ENCODE assay signal across 8 cellular contexts in the genomic region with DNA sequence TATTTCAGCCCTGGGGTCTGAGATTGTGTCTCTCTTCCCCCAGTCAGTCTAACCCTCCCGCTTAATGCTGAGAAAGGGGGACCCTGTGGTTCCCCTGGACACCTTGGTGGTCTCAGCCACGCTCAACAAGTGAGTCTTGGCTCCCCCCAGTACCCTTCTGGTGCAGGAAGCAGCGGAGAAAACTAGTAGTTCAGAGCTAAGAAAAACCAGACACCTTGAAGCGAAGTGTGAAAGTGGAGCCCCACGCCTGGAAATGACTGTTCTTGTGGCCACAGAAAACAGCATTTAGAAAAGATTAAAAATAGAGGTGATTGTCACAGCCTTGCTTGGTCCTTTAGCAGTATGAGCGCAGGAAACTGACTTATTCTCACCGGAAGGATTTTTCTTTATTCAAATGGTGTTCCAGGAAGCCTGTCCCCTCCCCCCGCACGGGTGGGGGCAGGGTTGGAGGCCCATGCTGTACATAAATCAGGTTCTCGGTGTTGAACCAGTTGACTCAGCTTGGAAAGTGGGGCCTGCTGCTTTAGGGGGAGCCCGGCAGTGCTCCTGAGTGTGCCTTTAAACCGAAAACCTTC. TPM values are rescaled to one million over a fixed set of nuclear protein-coding genes. Genes with fewer than 3 reads are reported as not detected.
A peak's percentile ranks its signal among the peaks of the same experiment; 100 is the strongest.
DNase-seq lines count a peak whose midpoint lies in the region; ATAC-seq, FAIRE-seq and TF ChIP-seq lines count a peak whose summit lies in the region.

No MANE protein-coding gene starts in this region.

- peak overlapping the region; percentile 90 for H3K4me3 Mint-ChIP-seq in astrocyte (ENCODE audit: unreplicated experiment)

- no peaks in the 10 kb centered on the region for H3K27me3 ChIP-seq in cardiac muscle cell
- H3K27me3 ChIP-seq in astrocyte (ENCODE audit: insufficient read depth, low read length) = no peaks in the 10 kb centered on the region
- H3K27me3 ChIP-seq in layer of hippocampus (ENCODE audit: control insufficient read depth, insufficient read depth, low read length) = no peaks in the 10 kb centered on the region

- H3K36me3 ChIP-seq in cardiac muscle cell (peaks cover 4% of the 10 kb centered on the region), astrocyte (ENCODE audit: insufficient read depth, low read length) (peaks cover 7% of the 10 kb centered on the region)

- peaks cover 29% of the 10 kb centered on the region for H3K4me1 Mint-ChIP-seq in astrocyte (ENCODE audit: low read depth, unreplicated experiment)

- peaks cover 79% of the 10 kb centered on the region for H3K79me2 ChIP-seq in astrocyte (ENCODE audit: insufficient read depth, low read length)

- no peaks in the 10 kb centered on the region for H3K9me3 Mint-ChIP-seq in astrocyte (ENCODE audit: unreplicated experiment)

- H3K4me3 ChIP-seq in cardiac muscle cell (peak overlapping the region; percentile 98), astrocyte (ENCODE audit: insufficient read depth, low read depth, low read length) (peak overlapping the region; percentile 94)

- no peaks in the 10 kb centered on the region for H3K9me3 ChIP-seq in cardiac muscle cell (ENCODE audit: low read depth)
- H3K9me3 ChIP-seq in astrocyte (ENCODE audit: insufficient read depth, low read depth, low read length) = no peaks in the 10 kb centered on the region

- no peak for FAIRE-seq in astrocyte (lab: Jason Lieb, UNC)

- no peaks in the 10 kb centered on the region for H3K27me3 Mint-ChIP-seq in astrocyte (ENCODE audit: low read depth, unreplicated experiment)

- TF ChIP-seq CTCF in cardiac muscle cell (IDR thresholded peaks at IDR 0.05; ENCODE audit: low read depth, low read length) = no peak
- TF ChIP-seq CTCF in astrocyte (IDR thresholded peaks at IDR 0.05; ENCODE audit: insufficient read depth, low read depth, low read length) = no peak

- H3K27ac ChIP-seq in cardiac muscle cell (peak overlapping the region; percentile 98), astrocyte (ENCODE audit: low read depth, low read length) (peak overlapping the region; percentile 96), layer of hippocampus (ENCODE audit: low read depth, low read length) (peak overlapping the region; percentile 62)

- intact Hi-C loops in Right ventricle myocardium inferior (cut with DNase I) = loop anchor here (5.0 to 10.0 kb wide), 3 partner anchors 72 to 505 kb away; a partner anchor contains a TSS

- peak overlapping the region; percentile 9 for H2AFZ ChIP-seq in astrocyte (ENCODE audit: low read depth, low read length)

- H3K9ac ChIP-seq in astrocyte (ENCODE audit: low read length) = peak overlapping the region; percentile 99

- H3K4me1 ChIP-seq in cardiac muscle cell (ENCODE audit: low read depth) (peaks cover 24% of the 10 kb centered on the region), astrocyte (ENCODE audit: insufficient read depth, low read length) (peaks cover 24% of the 10 kb centered on the region)

- peak overlapping the region; percentile 96 for H3K4me2 ChIP-seq in astrocyte (ENCODE audit: low read length)

- DNase-seq in cardiac muscle cell (ENCODE audit: low read depth in 1 of 2, low spot score in 1 of 2) = peak; percentile 22 to 49
- no peak for DNase-seq in Right ventricle myocardium inferior (ENCODE audit: missing footprints)
- peak in 4 of 5 experiments; percentile 43 to 92 (median 87) for DNase-seq in T-helper 2 cell
- no peak for DNase-seq in astrocyte (ENCODE audit: low read depth)
- DNase-seq in stimulated activated CD4-positive, alpha-beta T cell treated with anti-CD3 and anti-CD28 coated beads, TNF-alpha, amount 100 ng/mL, for 1 hour (ENCODE audit: low read depth in 3 of 3, low spot score in 1 of 3) = peak; percentile 35 to 87 (median 47)
- DNase-seq in NCI-H446 (lab: John Stamatoyannopoulos, UW) = no peak

- ATAC-seq in Right ventricle myocardium inferior (no peak), HG03175 (IDR thresholded peaks at IDR 0.05; ENCODE audit: unreplicated experiment) (peak; percentile 42)

- H3K27ac Mint-ChIP-seq in astrocyte (ENCODE audit: unreplicated experiment) = peak overlapping the region; percentile 91

- H3K36me3 Mint-ChIP-seq in astrocyte (ENCODE audit: low read depth, unreplicated experiment) = peaks cover 7% of the 10 kb centered on the region

- peaks cover 52% of the 10 kb centered on the region for H4K20me1 ChIP-seq in astrocyte (ENCODE audit: insufficient read depth, low read length)

RNA-seq across cellular contexts. Expression of a gene that starts 8.1 kb away (rescaled TPM):
- 24.3 and 36.0 TPM in 2 replicates for total RNA-seq in cardiac muscle cell
- 61.2 and 88.8 TPM in 2 replicates for polyA plus RNA-seq in cardiac muscle cell
- 41.8 TPM for total RNA-seq in Right ventricle myocardium inferior
- 56.0 and 57.0 TPM in 2 replicates for total RNA-seq in astrocyte

RNA-seq across cellular contexts. Expression of a gene that starts 8.3 kb away (rescaled TPM):
- total RNA-seq in cardiac muscle cell (2,527 and 2,996 TPM in 2 replicates), Right ventricle myocardium inferior (752 TPM), astrocyte (1,209 and 1,259 TPM in 2 replicates)
- 1,204 and 1,356 TPM in 2 replicates for polyA plus RNA-seq in cardiac muscle cell

RNA-seq across cellular contexts. Expression of a gene that starts 16.8 kb away (rescaled TPM):
- total RNA-seq in cardiac muscle cell (not detected in 2 replicates), Right ventricle myocardium inferior (not detected), astrocyte (not detected in 2 replicates)
- not detected in 2 replicates for polyA plus RNA-seq in cardiac muscle cell

Comparison
In these comparisons a context has a peak if more than half of its experiments do, and no peak if none do; other contexts are left out.
1. DNase-seq: peak in cardiac muscle cell (2 of 2), T-helper 2 cell (4 of 5) and stimulated activated CD4-positive, alpha-beta T cell treated with anti-CD3 and anti-CD28 coated beads, TNF-alpha, amount 100 ng/mL, for 1 hour (3 of 3); none in Right ventricle myocardium inferior (single experiment), astrocyte (single experiment) and NCI-H446 (0 of 2).
2. Peak in every context shown above with its lines, with median percentiles within 50 percentile points of each other: H3K27ac ChIP-seq.